ENCODE assay signal across 38 cellular contexts in the genomic region with DNA sequence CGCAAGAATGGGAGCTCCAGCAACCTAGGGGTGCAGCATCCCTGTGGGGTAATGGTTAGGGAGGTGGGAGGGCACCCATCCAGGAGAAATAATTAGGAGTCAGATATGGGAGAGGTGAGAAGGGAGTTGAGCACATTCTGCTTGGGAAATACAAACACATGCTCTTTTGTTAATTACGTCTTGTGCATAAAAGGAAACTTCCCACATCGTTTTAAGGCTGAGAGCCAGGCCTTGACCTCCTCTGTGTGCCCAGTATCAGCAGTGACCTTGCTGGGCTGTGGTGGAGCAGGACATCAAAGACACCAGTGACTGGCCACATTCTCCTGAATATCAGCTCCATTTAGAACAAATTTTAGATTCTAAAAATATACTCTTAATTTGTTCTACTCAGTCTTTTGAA. TPM values are rescaled to one million over a fixed set of nuclear protein-coding genes. Genes with fewer than 3 reads are reported as not detected.
"Had no signal": no experiment of that assay in that cellular context is flagged by ENCODE, and none has a peak within 500 bp of the region (broad histone marks: within the 10 kb centered on the region; RNA-seq: fewer than 3 reads in every experiment).

No MANE protein-coding gene starts in this region.

- H3K36me3 ChIP-seq: adrenal gland, brain microvascular endothelial cell, breast epithelium had no signal

- H3K27me3 Mint-ChIP-seq: activated CD4-positive, alpha-beta memory T cell treated with anti-CD3 and anti-CD28 coated beads for 36 hours; activated CD4-positive, alpha-beta T cell treated with anti-CD3 and anti-CD28 coated beads, Interleukin-2, amount 10 ng/mL, durations not matched to agents 24 days and 14 days; activated CD8-positive, alpha-beta T cell treated with anti-CD3 and anti-CD28 coated beads for 36 hours; activated T-helper 17 cell treated with anti-CD3 and anti-CD28 coated beads, Interleukin-2, amount 50 U/mL, for 72 hours had no signal

- ATAC-seq: activated CD8-positive, alpha-beta T cell treated with anti-CD3 and anti-CD28 coated beads for 36 hours; activated naive CD4-positive, alpha-beta T cell treated with anti-CD3 and anti-CD28 coated beads, Interleukin-2, amount 50 U/mL, for 72 hours; activated T-cell treated with anti-CD3 and anti-CD28 coated beads, Interleukin-2, amount 50 U/mL, for 4 hours; activated T-cell treated with anti-CD3 and anti-CD28 coated beads, Interleukin-2, amount 50 U/mL, for 72 hours; activated T-helper 17 cell treated with anti-CD3 and anti-CD28 coated beads, Interleukin-2, amount 50 U/mL, for 72 hours; body of pancreas had no signal

- H3K9me3 Mint-ChIP-seq: activated B cell treated with CpG ODN at 0.5 μM for 24 hours; activated naive CD4-positive, alpha-beta T cell treated with anti-CD3 and anti-CD28 coated beads for 36 hours; activated T-cell treated with anti-CD3 and anti-CD28 coated beads, Interleukin-2, amount 50 U/mL, for 4 hours; activated T-helper 17 cell treated with anti-CD3 and anti-CD28 coated beads, Interleukin-2, amount 50 U/mL, for 72 hours had no signal

- H3K27ac Mint-ChIP-seq: activated B cell treated with CpG ODN at 0.5 μM for 24 hours; activated CD4-positive, alpha-beta memory T cell treated with anti-CD3 and anti-CD28 coated beads for 36 hours; activated CD4-positive, alpha-beta T cell treated with anti-CD3 and anti-CD28 coated beads, Interleukin-2, amount 10 ng/mL, durations not matched to agents 24 days and 14 days; activated CD8-positive, alpha-beta T cell treated with anti-CD3 and anti-CD28 coated beads for 36 hours; activated naive CD4-positive, alpha-beta T cell treated with anti-CD3 and anti-CD28 coated beads for 36 hours; activated naive CD4-positive, alpha-beta T cell treated with anti-CD3 and anti-CD28 coated beads, Interleukin-2, amount 50 U/mL, for 72 hours; activated naive CD8-positive, alpha-beta T cell treated with anti-CD3 and anti-CD28 coated beads for 36 hours; activated T-cell treated with anti-CD3 and anti-CD28 coated beads, Interleukin-2, amount 50 U/mL, for 72 hours; activated T-helper 1 cell treated with anti-CD3 and anti-CD28 coated beads, Interleukin-12 subunit alpha, Interleukin-12 subunit beta, Interleukin-2, Interleukin-4 antibody, amounts not matched to agents 30 ng/mL and 10 ng/mL and 1 ng/mL, durations not matched to agents 14 hours and 24 hours and 36 hours; activated T-helper 17 cell treated with anti-CD3 and anti-CD28 coated beads, Interleukin-2, amount 50 U/mL, for 72 hours; T-helper 1 cell treated with Interleukin-12 subunit alpha and Interleukin-12 subunit beta and Interleukin-4 antibody, amounts not matched to agents 30 μg/mL and 1 μg/mL, for 36 hours; T-helper 2 cell treated with Interferon-gamma antibody and Interleukin-4, amounts not matched to agents 5 μg/mL and 100 μg/mL, for 36 hours had no signal

- H3K4me1 ChIP-seq: adrenal gland, body of pancreas, breast epithelium had no signal

- H3K9me3 ChIP-seq: adrenal gland, body of pancreas had no signal

- H3K4me3 ChIP-seq: adrenal gland, body of pancreas, breast epithelium had no signal

- H3K4me3 Mint-ChIP-seq: activated B cell treated with CpG ODN at 0.5 μM for 24 hours; activated CD4-positive, alpha-beta memory T cell treated with anti-CD3 and anti-CD28 coated beads for 36 hours; activated CD4-positive, alpha-beta T cell treated with anti-CD3 and anti-CD28 coated beads, Interleukin-2, amount 10 ng/mL, durations not matched to agents 24 days and 14 days; activated CD8-positive, alpha-beta T cell treated with anti-CD3 and anti-CD28 coated beads for 36 hours; activated naive CD4-positive, alpha-beta T cell treated with anti-CD3 and anti-CD28 coated beads for 36 hours; activated naive CD8-positive, alpha-beta T cell treated with anti-CD3 and anti-CD28 coated beads for 36 hours; activated T-cell treated with anti-CD3 and anti-CD28 coated beads, Interleukin-2, amount 50 U/mL, for 4 hours; activated T-cell treated with anti-CD3 and anti-CD28 coated beads, Interleukin-2, amount 50 U/mL, for 72 hours; activated T-helper 1 cell treated with anti-CD3 and anti-CD28 coated beads, Interleukin-12 subunit alpha, Interleukin-12 subunit beta, Interleukin-2, Interleukin-4 antibody, amounts not matched to agents 30 ng/mL and 10 ng/mL and 1 ng/mL, durations not matched to agents 14 hours and 24 hours and 36 hours; activated T-helper 17 cell treated with anti-CD3 and anti-CD28 coated beads, Interleukin-2, amount 50 U/mL, for 72 hours; T-helper 1 cell treated with Interleukin-12 subunit alpha and Interleukin-12 subunit beta and Interleukin-4 antibody, amounts not matched to agents 30 μg/mL and 1 μg/mL, for 36 hours; T-helper 2 cell treated with Interferon-gamma antibody and Interleukin-4, amounts not matched to agents 5 μg/mL and 100 μg/mL, for 36 hours had no signal

- H3K36me3 Mint-ChIP-seq: activated naive CD8-positive, alpha-beta T cell treated with anti-CD3 and anti-CD28 coated beads for 36 hours had no signal

- H3K4me1 Mint-ChIP-seq: activated B cell treated with CpG ODN at 0.5 μM for 24 hours; activated CD4-positive, alpha-beta T cell treated with anti-CD3 and anti-CD28 coated beads, Interleukin-2, amount 10 ng/mL, durations not matched to agents 24 days and 14 days; activated naive CD8-positive, alpha-beta T cell treated with anti-CD3 and anti-CD28 coated beads for 36 hours; activated T-helper 17 cell treated with anti-CD3 and anti-CD28 coated beads, Interleukin-2, amount 50 U/mL, for 72 hours had no signal

- H3K27ac ChIP-seq: adrenal gland, body of pancreas, brain microvascular endothelial cell, breast epithelium, VCaP had no signal

- H3K27me3 ChIP-seq: adrenal gland, body of pancreas, brain microvascular endothelial cell, breast epithelium had no signal

- DNase-seq: activated B cell treated with CpG ODN at 0.5 μM for 24 hours; activated CD4-positive, alpha-beta memory T cell treated with anti-CD3 and anti-CD28 coated beads for 36 hours; activated CD4-positive, alpha-beta T cell treated with anti-CD3 and anti-CD28 coated beads for 4 hours; activated CD4-positive, alpha-beta T cell treated with anti-CD3 and anti-CD28 coated beads, Interleukin-2, amount 10 ng/mL, durations not matched to agents 24 days and 14 days; activated CD4-positive, alpha-beta T cell treated with anti-CD3 and anti-CD28 coated beads, Interleukin-2, amount 50 U/mL, for 1 hour; activated CD4-positive, alpha-beta T cell treated with anti-CD3 and anti-CD28 coated beads, Interleukin-2, amount 50 U/mL, for 4 hours; activated CD4-positive, CD25-positive, alpha-beta regulatory T cell treated with anti-CD3 and anti-CD28 coated beads, Interleukin-2, amount 50 U/mL, for 72 hours; activated CD8-positive, alpha-beta memory T cell treated with anti-CD3 and anti-CD28 coated beads, Interleukin-2, amount 50 U/mL, for 4 hours; activated CD8-positive, alpha-beta T cell treated with anti-CD3 and anti-CD28 coated beads for 36 hours; activated effector memory CD4-positive, alpha-beta T cell treated with anti-CD3 and anti-CD28 coated beads, Interleukin-2, amount 50 U/mL, for 16 hours; activated gamma-delta T cell treated with Interleukin-2 at 50 U/mL for 16 hours; activated naive CD4-positive, alpha-beta T cell; activated naive CD4-positive, alpha-beta T cell treated with anti-CD3 and anti-CD28 coated beads for 36 hours; activated naive CD4-positive, alpha-beta T cell treated with anti-CD3 and anti-CD28 coated beads, Interleukin-2, amount 50 U/mL, for 16 hours; activated naive CD8-positive, alpha-beta T cell treated with anti-CD3 and anti-CD28 coated beads for 36 hours; activated T-cell treated with anti-CD3 and anti-CD28 coated beads for 4 hours; activated T-cell treated with anti-CD3 and anti-CD28 coated beads, Interleukin-2, amount 50 U/mL, for 1 hour; activated T-cell treated with anti-CD3 and anti-CD28 coated beads, Interleukin-2, amount 50 U/mL, for 4 hours; activated T-cell treated with anti-CD3 and anti-CD28 coated beads, Interleukin-2, amount 50 U/mL, for 72 hours; adrenal gland; amniotic stem cell; aorta; body of pancreas; brain microvascular endothelial cell; central memory CD4-positive, alpha-beta T cell; T-helper 1 cell; T-helper 2 cell; T-helper 9 cell had no signal

RNA-seq across cellular contexts. Expression of a gene that starts 22.6 kb away (rescaled TPM):
- total RNA-seq: activated B cell treated with CpG ODN at 0.5 μM for 24 hours; activated CD4-positive, alpha-beta memory T cell treated with anti-CD3 and anti-CD28 coated beads for 36 hours; activated CD4-positive, alpha-beta T cell treated with anti-CD3 and anti-CD28 coated beads, Interleukin-2, amount 10 ng/mL, durations not matched to agents 24 days and 14 days; activated CD8-positive, alpha-beta memory T cell treated with anti-CD3 and anti-CD28 coated beads for 36 hours; activated CD8-positive, alpha-beta T cell treated with anti-CD3 and anti-CD28 coated beads for 36 hours; activated naive CD4-positive, alpha-beta T cell treated with anti-CD3 and anti-CD28 coated beads for 36 hours; activated naive CD4-positive, alpha-beta T cell treated with anti-CD3 and anti-CD28 coated beads, Interleukin-2, amount 50 U/mL, for 72 hours; activated naive CD8-positive, alpha-beta T cell treated with anti-CD3 and anti-CD28 coated beads for 36 hours; activated T-cell treated with anti-CD3 and anti-CD28 coated beads, Interleukin-2, amount 50 U/mL, for 72 hours; activated T-helper 1 cell treated with anti-CD3 and anti-CD28 coated beads, Interleukin-12 subunit alpha, Interleukin-12 subunit beta, Interleukin-2, Interleukin-4 antibody, amounts not matched to agents 30 ng/mL and 10 ng/mL and 1 ng/mL, durations not matched to agents 14 hours and 24 hours and 36 hours; adrenal gland; aorta; astrocyte; breast epithelium; cardiac septum had no signal
- polyA plus RNA-seq: aorta had no signal

RNA-seq across cellular contexts. Expression of a gene that starts 34.3 kb away (rescaled TPM):
- total RNA-seq: activated B cell treated with CpG ODN at 0.5 μM for 24 hours; activated CD4-positive, alpha-beta T cell treated with anti-CD3 and anti-CD28 coated beads, Interleukin-2, amount 10 ng/mL, durations not matched to agents 24 days and 14 days; activated CD8-positive, alpha-beta memory T cell treated with anti-CD3 and anti-CD28 coated beads for 36 hours; activated CD8-positive, alpha-beta T cell treated with anti-CD3 and anti-CD28 coated beads for 36 hours; activated naive CD4-positive, alpha-beta T cell treated with anti-CD3 and anti-CD28 coated beads for 36 hours; activated T-cell treated with anti-CD3 and anti-CD28 coated beads, Interleukin-2, amount 50 U/mL, for 4 hours; activated T-cell treated with anti-CD3 and anti-CD28 coated beads, Interleukin-2, amount 50 U/mL, for 72 hours; adrenal gland; astrocyte; body of pancreas had no signal
- polyA plus RNA-seq: adrenal gland, aorta had no signal
